Comparison of ENCODE assay signal across 8 cellular contexts in genomic region chr16:24610421-24610765, GRCh38.
A peak's percentile ranks its signal among the peaks of the same experiment; 100 is the strongest.
DNase-seq lines count a peak whose midpoint lies in the region; ATAC-seq and TF ChIP-seq lines count a peak whose summit lies in the region.

No MANE protein-coding gene starts in this region.

- H3K9me3 ChIP-seq in right lobe of liver (no peaks in the 10 kb centered on the region), suprapubic skin (no peaks in the 10 kb centered on the region)

- BruUV-seq in MCF 10A (replicated peaks; lab: Mats Ljungman, UMichigan): no TSS peak

- 2% methylated on average over 11 of the region's 13 CpGs for WGBS in right lobe of liver (ENCODE audit: insufficient coverage, low coverage, low lambda C conversion rate, missing lambda C conversion rate)
- WGBS in suprapubic skin: 3% methylated on average over 12 of the region's 13 CpGs

- TF ChIP-seq CTCF in MCF 10A (IDR thresholded peaks at IDR 0.05; ENCODE audit: unreplicated experiment) (no peak), right lobe of liver (IDR thresholded peaks at IDR 0.05) (no peak), suprapubic skin (IDR thresholded peaks at IDR 0.05) (no peak)

- ATAC-seq in right lobe of liver: peak in 3 of 4 donors; percentile 25 to 47 (median 42)

- H3K4me3 Mint-ChIP-seq in MCF 10A (ENCODE audit: unreplicated experiment): no peak overlapping the region

- H3K27me3 Mint-ChIP-seq in MCF 10A (ENCODE audit: insufficient read depth, unreplicated experiment): peaks cover 42% of the 10 kb centered on the region

- H3K27ac ChIP-seq in cingulate gyrus (ENCODE audit: low read depth, low read length) (peak overlapping the region; percentile 70), right lobe of liver (no peak overlapping the region), suprapubic skin (no peak overlapping the region)

- TF ChIP-seq EP300 in suprapubic skin (IDR thresholded peaks at IDR 0.05): no peak

- no peaks in the 10 kb centered on the region for H3K36me3 Mint-ChIP-seq in MCF 10A (ENCODE audit: insufficient read depth, unreplicated experiment)

- H3K27ac Mint-ChIP-seq in MCF 10A (ENCODE audit: low read depth, unreplicated experiment): no peak overlapping the region

- peaks cover 0 to 5% (median 0%) of the 10 kb centered on the region in 4 donors for H3K4me1 ChIP-seq in right lobe of liver
- peaks cover 13% of the 10 kb centered on the region for H3K4me1 ChIP-seq in suprapubic skin

- H3K36me3 ChIP-seq in right lobe of liver (no peaks in the 10 kb centered on the region), suprapubic skin (no peaks in the 10 kb centered on the region)

- no peaks in the 10 kb centered on the region for H3K9me3 Mint-ChIP-seq in MCF 10A (ENCODE audit: unreplicated experiment)

- H3K4me1 Mint-ChIP-seq in MCF 10A (ENCODE audit: insufficient read depth, unreplicated experiment): no peaks in the 10 kb centered on the region

- H3K4me3 ChIP-seq in right lobe of liver (no peak overlapping the region), suprapubic skin (peak overlapping the region; percentile 28)

- CTCF ChIA-PET in MCF 10A (lab: Yijun Ruan, JAX): interaction anchor here (0.7 kb wide), 1 partner anchor 288 kb away, joined by 3 read pairs; no protein-coding TSS in a partner anchor

- TF ChIP-seq POLR2A in right lobe of liver (IDR thresholded peaks at IDR 0.05): no peak
- TF ChIP-seq POLR2A in suprapubic skin (IDR thresholded peaks at IDR 0.05): no peak

- in situ Hi-C loops in T47D (cut with HindIII; ENCODE audit: low pct_unique_long_range_greater_than_20kb, low sequenced_read_pairs): no loop called here

- peaks cover 0 to 3% of the 10 kb centered on the region in 2 donors for H3K27me3 ChIP-seq in right lobe of liver
- peaks cover 33% of the 10 kb centered on the region for H3K27me3 ChIP-seq in suprapubic skin

- DNase-seq in T47D (ENCODE audit: low read depth in 1 of 2, low spot score in 1 of 2): peak; percentile 21 to 34
- DNase-seq in MCF 10A (ENCODE audit: unreplicated experiment): no peak
- no peak for DNase-seq in right lobe of liver
- DNase-seq in suprapubic skin (ENCODE audit: low spot score in 2 of 2): no peak
- DNase-seq in RKO (ENCODE audit: low spot score): no peak
- DNase-seq in glomerular visceral epithelial cell (ENCODE audit: extremely low spot score): no peak
- no peak for DNase-seq in NCI-H1930 (lab: John Stamatoyannopoulos, UW)

- POLR2A ChIA-PET in MCF 10A (lab: Yijun Ruan, JAX): interaction anchor here (0.7 kb wide), 1 partner anchor 31 kb away, joined by 4 read pairs; no protein-coding TSS in a partner anchor

- intact Hi-C loops in MCF 10A (cut with micrococcal nuclease): no loop called here
- intact Hi-C loops in right lobe of liver (cut with DNase I): no loop called here

Comparison
In these comparisons a context has a peak if more than half of its experiments do, and no peak if none do; other contexts are left out.
1. DNase-seq: peak in T47D (2 of 2); none in MCF 10A (single experiment), right lobe of liver (0 of 3), suprapubic skin (0 of 2), RKO (single experiment), glomerular visceral epithelial cell (single experiment) and NCI-H1930 (0 of 2).